1 cellular context compared by ENCODE assay signal in genomic region chrX:16212024-16212423, GRCh38.
TF ChIP-seq lines count a peak whose summit lies in the region.

No MANE protein-coding gene starts in this region.

TF ChIP-seq in HCT116, 20 proteins besides CTCF, POLR2A, EP300 and RAD21 (continued from another document):
- TF ChIP-seq ZBTB33 (IDR thresholded peaks at IDR 0.05; ENCODE audit: extremely low read depth, insufficient replicate concordance, low read length) (no peak), ZFX (IDR thresholded peaks at IDR 0.05) (no peak), EGR1 (IDR thresholded peaks at IDR 0.05; ENCODE audit: low read depth) (no peak), YY1 (IDR thresholded peaks at IDR 0.05; ENCODE audit: extremely low read depth, insufficient replicate concordance, low read depth, low read length) (no peak), TCF7L2 (IDR thresholded peaks at IDR 0.05; ENCODE audit: borderline replicate concordance, extremely low read depth, insufficient read depth, insufficient read length) (no peak), FOSL1 (IDR thresholded peaks at IDR 0.05; ENCODE audit: low read depth) (no peak), REST (IDR thresholded peaks at IDR 0.05; ENCODE audit: low read depth) (no peak)
